In the genomic region with DNA sequence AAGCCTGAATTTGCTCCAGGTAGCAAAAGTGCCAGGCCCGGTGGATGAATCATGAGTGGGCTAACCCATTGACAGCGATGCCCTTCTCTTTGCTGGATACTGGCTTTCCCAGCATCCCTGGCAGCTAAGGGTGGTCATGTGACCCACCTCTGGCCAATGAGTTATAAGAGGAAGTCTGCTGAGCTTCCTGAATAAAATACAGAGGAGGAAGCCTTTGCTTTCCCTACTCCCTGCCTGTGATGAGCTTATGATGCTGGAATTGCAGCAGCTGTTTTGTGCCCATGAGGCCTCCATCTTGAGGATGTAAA, we compare ENCODE assay signal across 24 cellular contexts. TPM values are rescaled to one million over a fixed set of nuclear protein-coding genes. Genes with fewer than 3 reads are reported as not detected.
DNase-seq lines count a peak whose midpoint lies in the region; ATAC-seq and TF ChIP-seq lines count a peak whose summit lies in the region.
"Had no signal": no experiment of that assay in that cellular context is flagged by ENCODE, and none has a peak within 500 bp of the region (broad histone marks: within the 10 kb centered on the region; RNA-seq: fewer than 3 reads in every experiment).

No MANE protein-coding gene starts in this region.

- H3K4me1 ChIP-seq in OCI-LY7 (ENCODE audit: insufficient read depth, low read length, poor library complexity, severe bottlenecking) (peaks cover 16% of the 10 kb centered on the region), transverse colon (peaks cover 10 to 37% (median 34%) of the 10 kb centered on the region in 4 donors)

- no peaks in the 10 kb centered on the region for H3K36me3 ChIP-seq in OCI-LY7 (ENCODE audit: insufficient read depth, low read length)
- no peaks in the 10 kb centered on the region for H3K36me3 ChIP-seq in transverse colon
- H3K36me3 ChIP-seq: esophagus muscularis mucosa, thyroid gland had no signal

- H3K27ac Mint-ChIP-seq in activated CD8-positive, alpha-beta T cell treated with anti-CD3 and anti-CD28 coated beads, Interleukin-2, amount 10 ng/mL, durations not matched to agents 7 days and 5 days = peak overlapping the region; percentile 52
- H3K27ac Mint-ChIP-seq in activated CD8-positive, alpha-beta T cell treated with anti-CD3 and anti-CD28 coated beads for 36 hours = no peak overlapping the region
- no peak overlapping the region for H3K27ac Mint-ChIP-seq in activated naive CD8-positive, alpha-beta T cell treated with anti-CD3 and anti-CD28 coated beads for 36 hours
- H3K27ac Mint-ChIP-seq: activated CD8-positive, alpha-beta memory T cell treated with anti-CD3 and anti-CD28 coated beads, Interleukin-2, amount 10 ng/mL, durations not matched to agents 7 days and 5 days; B cell; effector memory CD8-positive, alpha-beta T cell; immature natural killer cell had no signal

- POLR2A ChIA-PET in activated CD8-positive, alpha-beta T cell treated with anti-CD3 and anti-CD28 coated beads, Interleukin-2, amount 10 ng/mL, durations not matched to agents 7 days and 5 days (lab: Charles Lee) = interaction anchor here (3.0 kb wide), 1 partner anchor 14 kb away, joined by 9 read pairs; no protein-coding TSS in a partner anchor
- POLR2A ChIA-PET in activated CD8-positive, alpha-beta T cell treated with anti-CD3 and anti-CD28 coated beads for 36 hours (lab: Charles Lee) = interaction anchor here (1.4 kb wide), 1 partner anchor 21 kb away, joined by 3 read pairs; no protein-coding TSS in a partner anchor
- POLR2A ChIA-PET in OCI-LY7 (lab: Charles Lee) = interaction anchor here (0.7 to 1.2 kb wide), 4 partner anchors 11 to 47 kb away, joined by 3 to 8 read pairs (median 3); no protein-coding TSS in a partner anchor

- H2AFZ ChIP-seq in OCI-LY7 (ENCODE audit: low read length) = peak overlapping the region; percentile 49; the same call in 1 of the 2 replicates
- H2AFZ ChIP-seq: hepatocyte had no signal

- no peak for TF ChIP-seq POLR2A in transverse colon (IDR thresholded peaks at IDR 0.05)

- no peak for TF ChIP-seq CTCF in activated CD8-positive, alpha-beta T cell treated with anti-CD3 and anti-CD28 coated beads for 36 hours (IDR thresholded peaks at IDR 0.05)
- TF ChIP-seq CTCF in OCI-LY7 (conservative IDR thresholded peaks at IDR 0.05; ENCODE audit: low read length) (no peak), transverse colon (IDR thresholded peaks at IDR 0.05) (no peak)

- no peak overlapping the region for H3K4me2 ChIP-seq in OCI-LY7 (ENCODE audit: low read length)
- H3K4me2 ChIP-seq: hepatocyte had no signal

- in situ Hi-C loops in transverse colon (cut with MboI; ENCODE audit: low pct_ligation_motif_present in 1 of 4, low pct_unique_long_range_greater_than_20kb in 1 of 4, low sequenced_read_pairs in 3 of 4) = no loop called here

- no peaks in the 10 kb centered on the region for H3K9me2 ChIP-seq in OCI-LY7 (ENCODE audit: insufficient read depth, low read length)

- peaks cover 6% of the 10 kb centered on the region for H3K36me3 Mint-ChIP-seq in activated CD8-positive, alpha-beta T cell treated with anti-CD3 and anti-CD28 coated beads, Interleukin-2, amount 10 ng/mL, durations not matched to agents 7 days and 5 days (ENCODE audit: low read depth)
- no peaks in the 10 kb centered on the region for H3K36me3 Mint-ChIP-seq in activated CD8-positive, alpha-beta T cell treated with anti-CD3 and anti-CD28 coated beads for 36 hours (ENCODE audit: low read depth)
- H3K36me3 Mint-ChIP-seq in activated naive CD8-positive, alpha-beta T cell treated with anti-CD3 and anti-CD28 coated beads for 36 hours = no peaks in the 10 kb centered on the region

- H4K20me1 ChIP-seq in OCI-LY7 (ENCODE audit: insufficient read depth, low read length) = no peaks in the 10 kb centered on the region

- no peaks in the 10 kb centered on the region for H3K27me3 ChIP-seq in transverse colon
- H3K27me3 ChIP-seq: esophagus muscularis mucosa, hepatocyte, thyroid gland had no signal

- no peaks in the 10 kb centered on the region; the same call in 1 of the 2 replicates for H3K9me3 ChIP-seq in OCI-LY7 (ENCODE audit: low read length)
- H3K9me3 ChIP-seq in transverse colon = no peaks in the 10 kb centered on the region
- H3K9me3 ChIP-seq: thyroid gland had no signal

- no peaks in the 10 kb centered on the region for H3K79me2 ChIP-seq in OCI-LY7 (ENCODE audit: insufficient read depth, low read depth, low read length)
- H3K79me2 ChIP-seq: hepatocyte had no signal

- DNase-seq in activated CD8-positive, alpha-beta T cell treated with anti-CD3 and anti-CD28 coated beads, Interleukin-2, amount 10 ng/mL, durations not matched to agents 7 days and 5 days = no peak
- DNase-seq in activated CD8-positive, alpha-beta T cell treated with anti-CD3 and anti-CD28 coated beads for 36 hours = no peak
- DNase-seq in OCI-LY7 (ENCODE audit: low spot score) = peak; percentile 35
- peak; percentile 46 for DNase-seq in islet precursor cell
- no peak for DNase-seq in transverse colon
- DNase-seq in activated naive CD8-positive, alpha-beta T cell treated with anti-CD3 and anti-CD28 coated beads for 36 hours = no peak
- no peak for DNase-seq in amygdala (lab: John Stamatoyannopoulos, UW)
- DNase-seq: activated CD8-positive, alpha-beta memory T cell treated with anti-CD3 and anti-CD28 coated beads, Interleukin-2, amount 10 ng/mL, durations not matched to agents 7 days and 5 days; COR-L47; effector memory CD8-positive, alpha-beta T cell; immature natural killer cell; NCI-H1436 treated with DMSO at 0.1 percent for 48 hours; NCI-H524; stimulated activated CD4-positive, alpha-beta T cell treated with anti-CD3 and anti-CD28 coated beads, Interleukin-2, amount 100 ng/mL, for 48 hours; stimulated activated naive CD4-positive, alpha-beta T cell; T1000; thyroid gland had no signal

- H3K4me1 Mint-ChIP-seq in activated CD8-positive, alpha-beta T cell treated with anti-CD3 and anti-CD28 coated beads, Interleukin-2, amount 10 ng/mL, durations not matched to agents 7 days and 5 days (ENCODE audit: low read depth) = peaks cover 26% of the 10 kb centered on the region
- peaks cover 10% of the 10 kb centered on the region for H3K4me1 Mint-ChIP-seq in activated CD8-positive, alpha-beta T cell treated with anti-CD3 and anti-CD28 coated beads for 36 hours (ENCODE audit: low read depth)
- H3K4me1 Mint-ChIP-seq in activated naive CD8-positive, alpha-beta T cell treated with anti-CD3 and anti-CD28 coated beads for 36 hours = no peaks in the 10 kb centered on the region

- no peak overlapping the region for H3K4me3 Mint-ChIP-seq in activated CD8-positive, alpha-beta T cell treated with anti-CD3 and anti-CD28 coated beads, Interleukin-2, amount 10 ng/mL, durations not matched to agents 7 days and 5 days
- H3K4me3 Mint-ChIP-seq in activated CD8-positive, alpha-beta T cell treated with anti-CD3 and anti-CD28 coated beads for 36 hours = no peak overlapping the region
- H3K4me3 Mint-ChIP-seq in activated naive CD8-positive, alpha-beta T cell treated with anti-CD3 and anti-CD28 coated beads for 36 hours = no peak overlapping the region
- H3K4me3 Mint-ChIP-seq: activated CD8-positive, alpha-beta memory T cell treated with anti-CD3 and anti-CD28 coated beads, Interleukin-2, amount 10 ng/mL, durations not matched to agents 7 days and 5 days; B cell; effector memory CD8-positive, alpha-beta T cell; immature natural killer cell had no signal

- H3K4me3 ChIP-seq in OCI-LY7 (ENCODE audit: low read depth, low read length, poor library complexity, severe bottlenecking) (no peak overlapping the region), transverse colon (no peak overlapping the region)
- H3K4me3 ChIP-seq: esophagus muscularis mucosa, hepatocyte, SK-N-MC, thyroid gland had no signal

- WGBS in transverse colon (ENCODE audit: low coverage in 1 of 2), 2 donors = 95% methylated on average over 2 of the region's 2 CpGs; no CpG with 5 or more reads in 1 of the 2 donors

- H3K27ac ChIP-seq in OCI-LY7 (ENCODE audit: low read depth, low read length, poor library complexity, severe bottlenecking) (no peak overlapping the region), transverse colon (peak overlapping the region; percentile 82 to 89 (median 88))
- H3K27ac ChIP-seq: hepatocyte, SK-N-MC, thyroid gland had no signal

- ATAC-seq in activated CD8-positive, alpha-beta T cell treated with anti-CD3 and anti-CD28 coated beads, Interleukin-2, amount 10 ng/mL, durations not matched to agents 7 days and 5 days = no peak
- no peak for ATAC-seq in activated CD8-positive, alpha-beta T cell treated with anti-CD3 and anti-CD28 coated beads for 36 hours
- no peak for ATAC-seq in HG02981 (IDR thresholded peaks at IDR 0.05; ENCODE audit: unreplicated experiment)
- ATAC-seq: activated CD8-positive, alpha-beta memory T cell treated with anti-CD3 and anti-CD28 coated beads, Interleukin-2, amount 10 ng/mL, durations not matched to agents 7 days and 5 days; activated naive CD4-positive, alpha-beta T cell treated with anti-CD3 and anti-CD28 coated beads, Interleukin-2, amount 50 U/mL, for 72 hours; effector memory CD8-positive, alpha-beta T cell had no signal

- BruUV-seq in OCI-LY7 (replicated peaks; lab: Mats Ljungman, UMichigan) = no TSS peak

- CTCF ChIA-PET in activated CD8-positive, alpha-beta T cell treated with anti-CD3 and anti-CD28 coated beads, Interleukin-2, amount 10 ng/mL, durations not matched to agents 7 days and 5 days (lab: Charles Lee) = interaction anchor here (0.9 to 2.0 kb wide), 3 partner anchors 14 to 66 kb away, joined by 5 to 8 read pairs (median 6); no protein-coding TSS in a partner anchor
- CTCF ChIA-PET in activated CD8-positive, alpha-beta T cell treated with anti-CD3 and anti-CD28 coated beads for 36 hours (lab: Charles Lee) = interaction anchor here (0.5 to 1.7 kb wide), 5 partner anchors 65 to 152 kb away, joined by 3 to 5 read pairs (median 3); a partner anchor contains a TSS
- CTCF ChIA-PET in OCI-LY7 (lab: Charles Lee; ENCODE audit: unreplicated experiment) = interaction anchor here (1.0 kb wide), 1 partner anchor 14 kb away, joined by 3 read pairs; no protein-coding TSS in a partner anchor

- intact Hi-C loops in activated CD8-positive, alpha-beta T cell treated with anti-CD3 and anti-CD28 coated beads for 36 hours (cut with micrococcal nuclease) = no loop called here
- intact Hi-C loops in OCI-LY7 (cut with micrococcal nuclease; ENCODE audit: unreplicated experiment) = no loop called here
- intact Hi-C loops in transverse colon (cut with DNase I; ENCODE audit: low total_unique reads) = no loop called here

- H3K9me3 Mint-ChIP-seq in activated CD8-positive, alpha-beta T cell treated with anti-CD3 and anti-CD28 coated beads, Interleukin-2, amount 10 ng/mL, durations not matched to agents 7 days and 5 days (ENCODE audit: insufficient read depth) = peaks cover 8% of the 10 kb centered on the region
- H3K9me3 Mint-ChIP-seq in activated CD8-positive, alpha-beta T cell treated with anti-CD3 and anti-CD28 coated beads for 36 hours = no peaks in the 10 kb centered on the region
- H3K9me3 Mint-ChIP-seq in activated naive CD8-positive, alpha-beta T cell treated with anti-CD3 and anti-CD28 coated beads for 36 hours = peaks cover 7% of the 10 kb centered on the region
- H3K9me3 Mint-ChIP-seq: effector memory CD8-positive, alpha-beta T cell had no signal

- no peaks in the 10 kb centered on the region for H3K27me3 Mint-ChIP-seq in activated CD8-positive, alpha-beta T cell treated with anti-CD3 and anti-CD28 coated beads, Interleukin-2, amount 10 ng/mL, durations not matched to agents 7 days and 5 days (ENCODE audit: low read depth)
- H3K27me3 Mint-ChIP-seq in activated CD8-positive, alpha-beta T cell treated with anti-CD3 and anti-CD28 coated beads for 36 hours = no peaks in the 10 kb centered on the region
- H3K27me3 Mint-ChIP-seq in activated naive CD8-positive, alpha-beta T cell treated with anti-CD3 and anti-CD28 coated beads for 36 hours = no peaks in the 10 kb centered on the region
- H3K27me3 Mint-ChIP-seq: activated CD8-positive, alpha-beta memory T cell treated with anti-CD3 and anti-CD28 coated beads, Interleukin-2, amount 10 ng/mL, durations not matched to agents 7 days and 5 days; B cell; effector memory CD8-positive, alpha-beta T cell had no signal

- no peak for TF ChIP-seq EP300 in transverse colon (IDR thresholded peaks at IDR 0.05; ENCODE audit: low read depth)

RNA-seq across cellular contexts. Expression of a gene that starts 15.0 kb away (rescaled TPM):
- total RNA-seq in activated CD8-positive, alpha-beta T cell treated with anti-CD3 and anti-CD28 coated beads, Interleukin-2, amount 10 ng/mL, durations not matched to agents 7 days and 5 days = 100 to 1,000 TPM; 341 to 354 TPM
- total RNA-seq in activated CD8-positive, alpha-beta T cell treated with anti-CD3 and anti-CD28 coated beads for 36 hours = 100 to 1,000 TPM; 113 to 117 TPM
- total RNA-seq in OCI-LY7 (2014; rRNA removed; shearing (Covaris generic)) = 84.0 and 108 TPM in 2 replicates
- 322 and 353 TPM in 2 replicates for total RNA-seq in OCI-LY7 (2022)
- 100 to 1,000 TPM; 142 to 300 (median 208) TPM for total RNA-seq in transverse colon
- total RNA-seq in activated naive CD8-positive, alpha-beta T cell treated with anti-CD3 and anti-CD28 coated beads for 36 hours = 10 to 100 TPM; 85.7 to 89.9 TPM
- total RNA-seq: MCF 10A had no signal

Comparison
In these comparisons a context has a peak if more than half of its experiments do, and no peak if none do; other contexts are left out.
1. DNase-seq: peak in OCI-LY7 (single experiment) and islet precursor cell (single experiment); none in activated CD8-positive, alpha-beta T cell treated with anti-CD3 and anti-CD28 coated beads, Interleukin-2, amount 10 ng/mL, durations not matched to agents 7 days and 5 days (single experiment), activated CD8-positive, alpha-beta T cell treated with anti-CD3 and anti-CD28 coated beads for 36 hours (single experiment), transverse colon (single experiment), activated naive CD8-positive, alpha-beta T cell treated with anti-CD3 and anti-CD28 coated beads for 36 hours (single experiment) and amygdala (0 of 56).